In the genomic region with DNA sequence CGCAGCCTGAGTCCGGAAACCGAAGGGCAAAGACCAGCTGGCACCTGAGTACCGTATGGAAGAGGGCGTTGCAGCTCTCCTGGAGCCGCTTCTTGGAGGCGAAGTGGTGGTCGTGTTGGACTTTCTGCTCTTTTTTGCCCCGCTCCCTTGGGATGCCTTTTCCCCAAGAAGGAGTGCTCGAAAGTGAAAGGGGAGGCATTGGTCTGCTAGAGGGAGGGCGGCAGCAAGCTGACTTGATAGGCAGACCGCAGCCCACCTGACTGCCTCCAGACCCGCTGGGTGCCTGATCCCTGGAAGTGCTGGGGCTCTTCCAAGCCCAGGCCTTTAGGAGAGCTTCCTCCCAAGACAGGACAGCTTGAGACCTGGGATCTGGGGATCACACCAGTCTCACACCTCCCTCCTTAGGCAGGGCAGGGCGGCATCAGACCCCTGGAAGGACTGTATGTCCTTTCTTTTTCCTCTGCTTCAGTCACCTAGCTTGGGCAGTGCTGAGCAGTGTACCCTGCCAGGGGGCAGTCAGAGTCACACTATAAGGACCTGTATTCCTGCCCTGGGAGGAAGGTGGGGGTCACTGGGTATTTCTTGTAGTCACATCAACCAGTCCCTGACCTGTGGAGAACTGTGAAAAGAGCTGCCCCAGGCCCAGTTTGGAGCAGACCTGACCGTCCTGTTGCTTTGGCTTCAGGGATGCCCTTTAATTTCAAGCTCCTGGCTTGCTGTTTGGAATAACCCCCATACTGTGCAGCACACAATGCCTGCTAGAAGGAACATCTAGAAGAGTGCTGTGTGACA, we compare ENCODE assay signal across 8 cellular contexts. TPM values are rescaled to one million over a fixed set of nuclear protein-coding genes. Genes with fewer than 3 reads are reported as not detected.
DNase-seq lines count a peak whose midpoint lies in the region; ATAC-seq, FAIRE-seq and TF ChIP-seq lines count a peak whose summit lies in the region.

No MANE protein-coding gene starts in this region.

- H3K36me3 ChIP-seq in HUES48 (ENCODE audit: control insufficient read depth, insufficient read depth, low read length): no peaks in the 10 kb centered on the region
- no peaks in the 10 kb centered on the region for H3K36me3 ChIP-seq in GM12878 (ENCODE audit: control insufficient read depth in 2 of 2, insufficient read depth in 2 of 2, low read length in 1 of 2)
- H3K36me3 ChIP-seq in testis (ENCODE audit: low read depth, missing control alignments): no peaks in the 10 kb centered on the region

- H3K4me2 ChIP-seq in GM12878 (ENCODE audit: control insufficient read depth, insufficient read depth): peak overlapping the region; percentile 99

- no peak for TF ChIP-seq RAD21 in GM12878 (IDR thresholded peaks at IDR 0.05; ENCODE audit: insufficient read depth, low read depth, low read length)

- in situ Hi-C loops in GM13977 (cut with MboI; ENCODE audit: low pct_unique_long_range_greater_than_20kb, low sequenced_read_pairs, unreplicated experiment): no loop called here
- in situ Hi-C loops in GM12878 (cut with MboI): no loop called here

- POLR2A ChIA-PET in GM12878 (lab: Charles Lee): interaction anchor here (0.5 kb wide), 1 partner anchor 57 kb away, joined by 3 read pairs; no protein-coding TSS in a partner anchor

- H3K27ac ChIP-seq in HUES48 (ENCODE audit: low read depth, low read length): peak overlapping the region; percentile 99
- H3K27ac ChIP-seq in GM12878 (ENCODE audit: control insufficient read depth, insufficient read depth): no peak overlapping the region
- H3K27ac ChIP-seq in testis: peak overlapping the region; percentile 94 to 95

- TF ChIP-seq EP300 in GM12878 (IDR thresholded peaks at IDR 0.05; ENCODE audit: borderline replicate concordance in 1 of 2, control insufficient read depth in 1 of 2, low read depth in 2 of 2, low read length in 2 of 2): no peak

- FAIRE-seq in GM12878 (lab: Jason Lieb, UNC): no peak

- 20% methylated on average over 15 of the region's 15 CpGs for WGBS in GM12878 (ENCODE audit: insufficient coverage, insufficient replicate concordance, low lambda C conversion rate, missing lambda C conversion rate)
- 9% methylated on average over 13 to 15 of the region's 15 CpGs for WGBS in testis, 2 donors

- no peak for TF ChIP-seq CTCF in GM13977 (IDR thresholded peaks at IDR 0.05; ENCODE audit: extremely low read depth, insufficient read depth, missing control alignments)
- TF ChIP-seq CTCF in GM12878 (IDR thresholded peaks at IDR 0.05 in 2 of 3, conservative IDR thresholded peaks at IDR 0.05 in 1 of 3; ENCODE audit: control insufficient read depth in 2 of 3, extremely low read depth in 1 of 3, insufficient read depth in 1 of 3, low read depth in 3 of 3, low read length in 3 of 3): no peak
- no peak for TF ChIP-seq CTCF in testis (IDR thresholded peaks at IDR 0.05)

- H3K4me1 ChIP-seq in HUES48 (ENCODE audit: control insufficient read depth, insufficient read depth, low read length): peaks cover 33% of the 10 kb centered on the region
- peaks cover 15% of the 10 kb centered on the region for H3K4me1 ChIP-seq in GM12878 (ENCODE audit: control insufficient read depth, insufficient read depth, low read length)
- peaks cover 54% of the 10 kb centered on the region for H3K4me1 ChIP-seq in testis

- SMC1A ChIA-PET in GM12878 (lab: Charles Lee; ENCODE audit: uncharacterized antibody, unreplicated experiment): interaction anchor here (1.3 kb wide), 1 partner anchor 241 kb away, joined by 3 read pairs; no protein-coding TSS in a partner anchor

- peak overlapping the region; percentile 74 for H2AFZ ChIP-seq in GM12878 (ENCODE audit: control insufficient read depth, low read depth, low read length)

- peak; percentile 35 for ATAC-seq in GM12878
- ATAC-seq in left colon: peak; percentile 1
- no peak for ATAC-seq in GM21360 (IDR thresholded peaks at IDR 0.05; ENCODE audit: unreplicated experiment)
- no peak for ATAC-seq in GM21529 (IDR thresholded peaks at IDR 0.05; ENCODE audit: unreplicated experiment)

- CTCF ChIA-PET in GM12878 (lab: Yijun Ruan, JAX): interaction anchor here (1.0 to 2.1 kb wide), 5 partner anchors 24 to 544 kb away, joined by 3 to 9 read pairs (median 4); partner anchors contain the start of gene XYLB

- intact Hi-C loops in GM12878 (cut with micrococcal nuclease; ENCODE audit: unreplicated experiment): no loop called here
- intact Hi-C loops in left colon (cut with DNase I, micrococcal nuclease): no loop called here
- intact Hi-C loops in testis (cut with DNase I; ENCODE audit: low total_unique reads): no loop called here

- RAD21 ChIA-PET in GM12878 (lab: Charles Lee; ENCODE audit: unreplicated experiment): interaction anchor here (0.9 to 1.0 kb wide), 2 partner anchors 25 to 110 kb away, joined by 4 read pairs; partner anchors contain the start of gene XYLB

- peaks cover 4% of the 10 kb centered on the region; the same call in 1 of the 2 replicates for H4K20me1 ChIP-seq in GM12878 (ENCODE audit: control insufficient read depth, insufficient read depth)

- H3K4me3 ChIP-seq in HUES48 (ENCODE audit: low read depth, low read length): peak overlapping the region; percentile 92
- peak overlapping the region; percentile 64 for H3K4me3 ChIP-seq in GM12878
- H3K4me3 ChIP-seq in testis: peak overlapping the region; percentile 89 to 90

- H3K79me2 ChIP-seq in GM12878 (ENCODE audit: control insufficient read depth, insufficient read depth, low read length): no peaks in the 10 kb centered on the region; the same call in 1 of the 2 replicates

- BruUV-seq in GM12878 (replicated peaks; lab: Mats Ljungman, UMichigan): no TSS peak

- DNase-seq in GM13977 (ENCODE audit: low spot score) (peak; percentile 62), GM12878 (ENCODE audit: low read depth, low spot score) (no peak), left colon (no peak), testis (peak; percentile 75)
- DNase-seq in stimulated activated CD4-positive, alpha-beta T cell treated with anti-CD3 and anti-CD28 coated beads, Interleukin-4, amount 100 ng/mL, for 4 hours: no peak

- no peaks in the 10 kb centered on the region for H3K27me3 ChIP-seq in HUES48 (ENCODE audit: control insufficient read depth, insufficient read depth, low read length)
- no peaks in the 10 kb centered on the region; a peak in 1 of 4 replicates for H3K27me3 ChIP-seq in GM12878 (replicated peaks in 1 of 2; ENCODE audit: control insufficient read depth in 2 of 2, insufficient read depth in 2 of 2, low read length in 1 of 2)
- H3K27me3 ChIP-seq in testis: no peaks in the 10 kb centered on the region

- TF ChIP-seq POLR2A in GM12878 (IDR thresholded peaks at IDR 0.05; ENCODE audit: low read depth, low read length): no peak
- no peak for TF ChIP-seq POLR2A in testis (IDR thresholded peaks at IDR 0.05)

- H3K9ac ChIP-seq in HUES48 (ENCODE audit: low read depth, low read length) (peak overlapping the region; percentile 17; the same call in 1 of the 2 replicates), GM12878 (ENCODE audit: control insufficient read depth, insufficient read depth, low read length) (peak overlapping the region; percentile 47)

- H3K9me3 ChIP-seq in HUES48 (ENCODE audit: control insufficient read depth, insufficient read depth, low read length) (no peaks in the 10 kb centered on the region), GM12878 (replicated peaks; ENCODE audit: control insufficient read depth, insufficient read depth, low read length) (no peaks in the 10 kb centered on the region; the same call in 2 of the 3 replicates), testis (no peaks in the 10 kb centered on the region)

TF ChIP-seq in GM12878, 131 proteins besides CTCF, POLR2A, EP300 and RAD21 (continues in another document):
- 0 out of 2 replicates have a peak, but pooled peaks have one; percentile 29 for TF ChIP-seq LARP7 (IDR thresholded peaks at IDR 0.05)
- no peak for TF ChIP-seq RB1 (IDR thresholded peaks at IDR 0.05; ENCODE audit: borderline replicate concordance)

RNA-seq across cellular contexts. Expression of gene ACVR2B, which starts 2.1 kb away (rescaled TPM):
- 32.6 and 35.1 TPM in 2 replicates for total RNA-seq in GM12878 (2013; cell fraction: nucleolus; rRNA removed)
- total RNA-seq in GM12878 (2014; rRNA removed): 1.4 and 1.5 TPM in 2 replicates
- total RNA-seq in GM12878 (2014; rRNA removed; fragmentation: Illumina TruSeq; extraction: Trizol): 1.4 and 1.7 TPM in 2 replicates
- total RNA-seq in GM12878 (2021): 2.4 and 3.2 TPM in 2 replicates
- polyA plus RNA-seq in GM12878 (2011; ENCODE audit: low read depth): 0.96 TPM
- 2.9 TPM in 2 replicates for polyA plus RNA-seq in GM12878 (2011; rRNA removed)
- polyA plus RNA-seq in GM12878 (2011; cell fraction: cytosol; rRNA removed): 2.4 and 3.1 TPM in 2 replicates
- 5.1 and 5.4 TPM in 2 replicates for polyA plus RNA-seq in GM12878 (2011; cell fraction: nucleus; rRNA removed)
- 0.97 and 1.5 TPM in 2 replicates for polyA plus RNA-seq in GM12878 (2012)
- polyA plus RNA-seq in GM12878 (2014; fragmentation: Illumina TruSeq; extraction: Trizol): 0.85 and 1.2 TPM in 2 replicates
- polyA plus RNA-seq in GM12878 (2014; fragmentation: Nextera tagmentation; extraction: Ambion mirVana): under 1 TPM; 0.27 to 0.29 TPM
- 0.70 and 0.87 TPM in 2 replicates for polyA plus RNA-seq in GM12878 (2014; rRNA removed)
- polyA plus RNA-seq in GM12878 (2016; fragmentation: Nextera tagmentation; extraction: Ambion mirVana): 1 to 10 TPM in 1 of 2 experiments, under 1 TPM in 1; 0.76 to 1.2 TPM
- polyA minus RNA-seq in GM12878 (2011; rRNA and poly(A)+ RNA removed): 13.1 and 14.3 TPM in 2 replicates
- 3.2 and 3.6 TPM in 2 replicates for polyA minus RNA-seq in GM12878 (2011; cell fraction: cytosol; rRNA and poly(A)+ RNA removed)
- polyA minus RNA-seq in GM12878 (2011; cell fraction: nucleus; rRNA and poly(A)+ RNA removed): 6.3 and 10.2 TPM in 2 replicates
- 1 to 10 TPM; 5.2 to 7.1 TPM for total RNA-seq in left colon
- 10 to 100 TPM; 22.9 to 24.2 TPM for total RNA-seq in testis
- 7.3 TPM for polyA plus RNA-seq in testis (ENCODE audit: insufficient read depth, low read depth, low replicate concordance)

RNA-seq across cellular contexts. Expression of gene EXOG, which starts 40.3 kb away (rescaled TPM):
- total RNA-seq in GM12878 (2013; cell fraction: nucleolus; rRNA removed): 50.0 and 55.9 TPM in 2 replicates
- total RNA-seq in GM12878 (2014; rRNA removed) (17.3 and 19.4 TPM in 2 replicates), GM12878 (2014; rRNA removed; fragmentation: Illumina TruSeq; extraction: Trizol) (16.9 and 17.0 TPM in 2 replicates), GM12878 (2021) (16.9 and 19.8 TPM in 2 replicates), left colon (1 to 10 TPM; 6.9 to 7.3 TPM), testis (10 to 100 TPM; 15.7 to 17.3 TPM)
- 7.0 TPM for polyA plus RNA-seq in GM12878 (2011; ENCODE audit: low read depth)
- polyA plus RNA-seq in GM12878 (2011; rRNA removed) (20.7 and 22.1 TPM in 2 replicates), GM12878 (2014; fragmentation: Illumina TruSeq; extraction: Trizol) (18.6 and 24.5 TPM in 2 replicates), GM12878 (2014; fragmentation: Nextera tagmentation; extraction: Ambion mirVana) (1 to 10 TPM; 7.8 to 8.6 TPM), GM12878 (2014; rRNA removed) (20.9 and 22.1 TPM in 2 replicates), GM12878 (2016; fragmentation: Nextera tagmentation; extraction: Ambion mirVana) (10 to 100 TPM; 20.4 to 20.6 TPM), testis (ENCODE audit: insufficient read depth, low read depth, low replicate concordance) (14.8 TPM)
- 10.9 and 12.4 TPM in 2 replicates for polyA plus RNA-seq in GM12878 (2011; cell fraction: cytosol; rRNA removed)
- polyA plus RNA-seq in GM12878 (2011; cell fraction: nucleus; rRNA removed): 22.9 and 31.0 TPM in 2 replicates
- polyA plus RNA-seq in GM12878 (2012): 6.6 and 9.4 TPM in 2 replicates
- polyA minus RNA-seq in GM12878 (2011; rRNA and poly(A)+ RNA removed): 17.0 and 26.2 TPM in 2 replicates
- 4.8 and 5.5 TPM in 2 replicates for polyA minus RNA-seq in GM12878 (2011; cell fraction: cytosol; rRNA and poly(A)+ RNA removed)
- 9.8 and 17.5 TPM in 2 replicates for polyA minus RNA-seq in GM12878 (2011; cell fraction: nucleus; rRNA and poly(A)+ RNA removed)

Comparison
In these comparisons a context has a peak if more than half of its experiments do, and no peak if none do; other contexts are left out.
1. DNase-seq: peak in GM13977 (single experiment) and testis (single experiment); none in GM12878 (single experiment), left colon (0 of 2) and stimulated activated CD4-positive, alpha-beta T cell treated with anti-CD3 and anti-CD28 coated beads, Interleukin-4, amount 100 ng/mL, for 4 hours (0 of 2).
2. ATAC-seq: peak in GM12878 (single experiment) and left colon (single experiment); none in GM21360 (single experiment) and GM21529 (single experiment).
3. Peak in every context shown above with its lines, with median percentiles within 50 percentile points of each other: H3K4me3 ChIP-seq.